Comparison of ENCODE assay signal across 26 cellular contexts in the genomic region with DNA sequence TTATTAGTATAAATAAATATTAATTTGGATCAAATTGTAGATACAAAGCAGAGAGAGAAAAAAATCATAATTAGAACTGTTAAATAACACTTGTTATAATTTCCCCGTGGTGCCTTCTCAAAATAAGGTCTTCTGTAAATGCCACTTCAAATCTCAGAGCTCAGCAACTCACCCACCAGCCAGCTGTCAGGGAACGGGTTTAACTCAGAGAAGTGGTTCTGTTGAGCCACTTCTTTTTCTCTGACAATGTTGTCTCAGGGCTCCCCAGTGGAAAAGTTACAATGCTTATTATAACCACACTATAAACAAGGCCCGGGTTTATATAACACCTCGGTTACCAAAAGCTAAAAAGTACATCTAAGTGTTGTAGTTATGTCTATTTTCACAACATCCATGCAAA.
"Had no signal": no experiment of that assay in that cellular context is flagged by ENCODE, and none has a peak within 500 bp of the region (broad histone marks: within the 10 kb centered on the region; RNA-seq: fewer than 3 reads in every experiment).

No MANE protein-coding gene starts in this region.

- FAIRE-seq: colon had no signal

- DNase-seq: activated B cell treated with CpG ODN at 0.5 μM for 24 hours; activated CD4-positive, alpha-beta T cell treated with anti-CD3 and anti-CD28 coated beads for 48 hours; activated CD4-positive, alpha-beta T cell treated with anti-CD3 and anti-CD28 coated beads, Interleukin-2, amount 50 U/mL, for 1 hour; activated CD4-positive, alpha-beta T cell treated with anti-CD3 and anti-CD28 coated beads, Interleukin-2, amount 50 U/mL, for 48 hours; activated CD8-positive, alpha-beta memory T cell treated with anti-CD3 and anti-CD28 coated beads for 24 hours; activated CD8-positive, alpha-beta T cell treated with anti-CD3 and anti-CD28 coated beads for 36 hours; activated effector memory CD4-positive, alpha-beta T cell treated with anti-CD3 and anti-CD28 coated beads, Interleukin-2, amount 50 U/mL, for 16 hours; activated naive CD4-positive, alpha-beta T cell treated with anti-CD3 and anti-CD28 coated beads for 36 hours; activated naive CD8-positive, alpha-beta T cell treated with anti-CD3 and anti-CD28 coated beads for 36 hours; activated naive CD8-positive, alpha-beta T cell treated with anti-CD3 and anti-CD28 coated beads, Interleukin-2, amount 50 U/mL, for 24 hours; activated T-cell treated with anti-CD3 and anti-CD28 coated beads, Interleukin-2, amount 50 U/mL, for 48 hours; adrenal gland; aorta; body of pancreas; caudate nucleus; cortex of kidney; dermis blood vessel endothelial cell; effector CD4-positive, alpha-beta T cell; effector memory CD8-positive, alpha-beta T cell; erythroblast; foreskin keratinocyte; heart right ventricle; T-helper 17 cell; T1000; WERI-Rb-1 had no signal
